ENCODE assay signal across 22 cellular contexts in the genomic region with DNA sequence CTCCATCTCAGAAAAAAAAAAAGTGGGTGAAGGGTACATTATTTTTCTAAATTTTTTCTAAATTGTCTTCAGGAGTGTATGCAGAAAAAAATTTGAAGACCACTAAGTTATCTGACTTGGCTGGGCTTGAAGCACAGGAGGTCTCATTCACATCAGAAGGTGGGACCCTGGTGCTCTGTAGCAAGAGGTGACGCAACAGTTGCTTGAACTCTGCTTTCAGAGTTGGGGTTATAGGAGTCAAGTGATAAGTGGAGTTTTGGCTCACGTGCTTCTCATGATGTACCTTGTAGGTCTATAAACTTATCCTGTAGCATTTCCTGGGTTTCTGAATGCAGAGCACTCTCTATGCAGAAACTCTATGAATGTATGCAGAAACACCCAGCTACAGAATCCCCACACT. TPM values are rescaled to one million over a fixed set of nuclear protein-coding genes. Genes with fewer than 3 reads are reported as not detected.
A peak's percentile ranks its signal among the peaks of the same experiment; 100 is the strongest.
DNase-seq lines count a peak whose midpoint lies in the region; ATAC-seq, FAIRE-seq and TF ChIP-seq lines count a peak whose summit lies in the region.
"Had no signal": no experiment of that assay in that cellular context is flagged by ENCODE, and none has a peak within 500 bp of the region (broad histone marks: within the 10 kb centered on the region; RNA-seq: fewer than 3 reads in every experiment).

No MANE protein-coding gene starts in this region.

- H4K20me1 ChIP-seq in HepG2 (ENCODE audit: insufficient read depth, low read length), result no peaks in the 10 kb centered on the region
- no peaks in the 10 kb centered on the region for H4K20me1 ChIP-seq in IMR-90 (ENCODE audit: insufficient read depth, low read length)
- H4K20me1 ChIP-seq: BLaER1 had no signal

- H3K4me2 ChIP-seq in HepG2 (ENCODE audit: low read depth, low read length), result no peak overlapping the region
- no peak overlapping the region for H3K4me2 ChIP-seq in IMR-90 (ENCODE audit: low read depth, low read length)
- H3K4me2 ChIP-seq: BLaER1 had no signal

- H3K9ac ChIP-seq in HepG2 (ENCODE audit: insufficient read depth, low read depth, low read length) (no peak overlapping the region), IMR-90 (ENCODE audit: low read depth, low read length) (no peak overlapping the region)
- H3K9ac ChIP-seq: BLaER1 had no signal

- H2BK5ac ChIP-seq in IMR-90 (ENCODE audit: low read depth, low read length, poor library complexity, severe bottlenecking), result no peak overlapping the region

- H2AK5ac ChIP-seq in IMR-90 (ENCODE audit: low read depth, low read length), result no peak overlapping the region

- no peaks in the 10 kb centered on the region for H3K36me3 Mint-ChIP-seq in T-helper 17 cell (ENCODE audit: low read depth)
- H3K36me3 Mint-ChIP-seq: CD8-positive, alpha-beta T cell had no signal

- no TSS peak for BruUV-seq in HepG2 (replicated peaks; lab: Mats Ljungman, UMichigan)
- BruUV-seq in IMR-90 (replicated peaks; lab: Mats Ljungman, UMichigan), result no TSS peak

- dilution Hi-C loops in IMR-90 (cut with HindIII; ENCODE audit: low sequenced_read_pairs, unreplicated experiment), result no loop called here

- intact Hi-C loops in HepG2 (cut with micrococcal nuclease; ENCODE audit: unreplicated experiment) (no loop called here), right lobe of liver (cut with DNase I) (no loop called here), IMR-90 (cut with micrococcal nuclease) (no loop called here)

- no peaks in the 10 kb centered on the region for H3K79me2 ChIP-seq in HepG2 (ENCODE audit: insufficient read depth, low read length)

- H3K18ac ChIP-seq in IMR-90 (ENCODE audit: low read depth, low read length), result no peak overlapping the region

- peaks cover 24% of the 10 kb centered on the region for H3K4me1 Mint-ChIP-seq in T-helper 17 cell

- no peaks in the 10 kb centered on the region for H3K9me3 ChIP-seq in HepG2 (ENCODE audit: low read length)
- no peaks in the 10 kb centered on the region for H3K9me3 ChIP-seq in right lobe of liver
- H3K9me3 ChIP-seq in IMR-90 (ENCODE audit: control insufficient read depth, insufficient read depth, low read length), result no peaks in the 10 kb centered on the region
- no peaks in the 10 kb centered on the region for H3K9me3 ChIP-seq in T-helper 17 cell (ENCODE audit: control insufficient read depth, low read length, poor library complexity, severe bottlenecking)
- H3K9me3 ChIP-seq: BE2C, Caco-2 had no signal

- H3K27me3 Mint-ChIP-seq in T-helper 17 cell, result peaks cover 5% of the 10 kb centered on the region
- H3K27me3 Mint-ChIP-seq: CD4-positive, alpha-beta T cell had no signal

- H4K8ac ChIP-seq in IMR-90 (ENCODE audit: low read depth in 2 of 2, low read length in 2 of 2), result no peak overlapping the region

- no peaks in the 10 kb centered on the region for H3K79me1 ChIP-seq in IMR-90 (ENCODE audit: low read depth in 1 of 2, low read length in 2 of 2)

- no peak overlapping the region for H2BK15ac ChIP-seq in IMR-90 (ENCODE audit: low read depth, low read length)

- H3K4me1 ChIP-seq in HepG2 (ENCODE audit: insufficient read depth, low read length), result no peaks in the 10 kb centered on the region
- peaks cover 0 to 5% (median 0%) of the 10 kb centered on the region in 4 donors for H3K4me1 ChIP-seq in right lobe of liver
- no peaks in the 10 kb centered on the region for H3K4me1 ChIP-seq in IMR-90 (ENCODE audit: control insufficient read depth, insufficient read depth, low read length)
- H3K4me1 ChIP-seq: BE2C, Caco-2 had no signal

- H2AK9ac ChIP-seq in IMR-90 (replicated peaks; ENCODE audit: low read depth, low read length, poor library complexity), result no peak overlapping the region

- H3K36me3 ChIP-seq in HepG2 (replicated peaks in 1 of 2; ENCODE audit: control insufficient read depth in 1 of 2, insufficient read depth in 2 of 2, low read length in 2 of 2) (no peaks in the 10 kb centered on the region), right lobe of liver (no peaks in the 10 kb centered on the region), IMR-90 (ENCODE audit: control insufficient read depth, insufficient read depth, low read length) (no peaks in the 10 kb centered on the region)
- H3K36me3 ChIP-seq: BE2C had no signal

- in situ Hi-C loops in HepG2 (cut with HindIII; ENCODE audit: extremely low pct_ligation_motif_present, low pct_unique_long_range_greater_than_20kb) (no loop called here), IMR-90 (cut with MboI; ENCODE audit: low sequenced_read_pairs) (no loop called here)

- peak overlapping the region; percentile 75 for H3K27ac Mint-ChIP-seq in T-helper 17 cell
- H3K27ac Mint-ChIP-seq: CD4-positive, alpha-beta T cell; CD8-positive, alpha-beta T cell had no signal

- no peaks in the 10 kb centered on the region for H3K9me1 ChIP-seq in IMR-90 (ENCODE audit: insufficient read depth, low read length)

- H3K4ac ChIP-seq in IMR-90 (ENCODE audit: low read depth, low read length), result no peak overlapping the region

- no peak for TF ChIP-seq POLR2A in HepG2 (IDR thresholded peaks at IDR 0.05; ENCODE audit: insufficient read depth in 1 of 2, low read depth in 2 of 2, low read length in 2 of 2)
- TF ChIP-seq POLR2A in right lobe of liver (IDR thresholded peaks at IDR 0.05), result no peak
- TF ChIP-seq POLR2A in IMR-90 (IDR thresholded peaks at IDR 0.05; ENCODE audit: low read depth, low read length), result no peak

- TF ChIP-seq RAD21 in HepG2 (CRISPR knock-in tag; IDR thresholded peaks at IDR 0.05), result no peak
- TF ChIP-seq RAD21 in IMR-90 (IDR thresholded peaks at IDR 0.05; ENCODE audit: low read length), result no peak

- H3K56ac ChIP-seq in IMR-90 (ENCODE audit: extremely low read depth, insufficient read depth, low read length), result no peak overlapping the region

- H3K27me3 ChIP-seq in HepG2 (ENCODE audit: control insufficient read depth in 1 of 2, insufficient read depth in 2 of 2, low read length in 2 of 2) (peaks cover 1 to 28% of the 10 kb centered on the region in 2 experiments; a peak in 2 of 5 replicates), right lobe of liver (no peaks in the 10 kb centered on the region), IMR-90 (ENCODE audit: control insufficient read depth, insufficient read depth, low read length) (no peaks in the 10 kb centered on the region; the same call in 1 of the 2 replicates)
- H3K27me3 ChIP-seq: BLaER1 had no signal

- H2BK20ac ChIP-seq in IMR-90 (ENCODE audit: low read depth, low read length), result no peak overlapping the region; the same call in 1 of the 2 replicates

- TF ChIP-seq CTCF in HepG2 (CRISPR knock-in tag; IDR thresholded peaks at IDR 0.05) (no peak), right lobe of liver (IDR thresholded peaks at IDR 0.05) (no peak), IMR-90 (conservative IDR thresholded peaks at IDR 0.05; ENCODE audit: low read depth, low read length) (no peak)

- no peak overlapping the region for H3K23ac ChIP-seq in IMR-90 (ENCODE audit: low read depth, low read length)

- no peak overlapping the region for H4K5ac ChIP-seq in IMR-90 (ENCODE audit: low read depth, low read length)

- no peak overlapping the region for H4K91ac ChIP-seq in IMR-90 (ENCODE audit: insufficient read depth, low read depth, low read length)

- FAIRE-seq in HepG2 (lab: Jason Lieb, UNC), result no peak
- FAIRE-seq: A204.1, D721Med, G401.6, GM12891 had no signal

- H3K27ac ChIP-seq in HepG2 (ENCODE audit: extremely low read length, insufficient read depth, low read length) (no peak overlapping the region), right lobe of liver (no peak overlapping the region), IMR-90 (ENCODE audit: insufficient read depth, low read length) (no peak overlapping the region)
- H3K27ac ChIP-seq: BLaER1 had no signal

- H3K14ac ChIP-seq in IMR-90 (replicated peaks; ENCODE audit: low read depth, low read length), result no peak overlapping the region

- TF ChIP-seq EP300 in HepG2 (IDR thresholded peaks at IDR 0.05; ENCODE audit: low read depth in 2 of 2, low read length in 2 of 2), result no peak
- TF ChIP-seq EP300 in HepG2 (CRISPR knock-in tag; IDR thresholded peaks at IDR 0.05; ENCODE audit: borderline replicate concordance), result no peak

- no peak for DNase-seq in HepG2 (ENCODE audit: low spot score)
- no peak for DNase-seq in right lobe of liver
- no peak for DNase-seq in IMR-90
- no peak for DNase-seq in T-helper 17 cell
- DNase-seq in NCI-H187 treated with DMSO at 0.1 percent for 48 hours (lab: John Stamatoyannopoulos, UW), result no peak
- DNase-seq: 8988T; ACHN; BE2C; C1 segment of cervical spinal cord; Caco-2; Calu3; CD4-positive, alpha-beta T cell; CD8-positive, alpha-beta T cell; DMS79 treated with DMSO at 0.1 percent for 48 hours; GF-D8 had no signal

- ATAC-seq in HepG2 (no peak), right lobe of liver (no peak), IMR-90 (ENCODE audit: low read depth) (no peak), T-helper 17 cell (no peak), GM18867 (IDR thresholded peaks at IDR 0.05; ENCODE audit: unreplicated experiment) (no peak), HG03520 (IDR thresholded peaks at IDR 0.05; ENCODE audit: unreplicated experiment) (no peak)
- ATAC-seq: CD8-positive, alpha-beta T cell had no signal

- POLR2A ChIA-PET in HepG2 (lab: Yijun Ruan, JAX), result no interaction called here
- POLR2A ChIA-PET in IMR-90 (lab: Charles Lee; ENCODE audit: unreplicated experiment), result no interaction called here

- CTCF ChIA-PET in HepG2 (lab: Yijun Ruan, JAX; ENCODE audit: low intra/inter-chr PET ratio, low total read pairs) (no interaction called here), IMR-90 (lab: Yijun Ruan, JAX) (no interaction called here)

- H2BK120ac ChIP-seq in IMR-90 (ENCODE audit: low read depth, low read length), result no peak overlapping the region

- H3K4me3 ChIP-seq in HepG2 (replicated peaks in 1 of 3; ENCODE audit: insufficient read depth in 1 of 3, low read depth in 2 of 3, low read length in 3 of 3), result no peak overlapping the region
- no peak overlapping the region for H3K4me3 ChIP-seq in right lobe of liver
- no peak overlapping the region for H3K4me3 ChIP-seq in IMR-90 (ENCODE audit: insufficient read depth, low read depth, low read length)
- H3K4me3 ChIP-seq: BLaER1 had no signal

- H2AFZ ChIP-seq in HepG2 (ENCODE audit: low read length), result no peak overlapping the region
- no peak overlapping the region for H2AFZ ChIP-seq in IMR-90 (replicated peaks; ENCODE audit: low read length, poor library complexity)

- 5% methylated on average over 2 of the region's 2 CpGs for WGBS in HepG2 (ENCODE audit: low lambda C conversion rate)
- WGBS in right lobe of liver (ENCODE audit: insufficient coverage, low coverage, low lambda C conversion rate, missing lambda C conversion rate), result 63% methylated on average over 2 of the region's 2 CpGs
- WGBS in IMR-90 (ENCODE audit: extremely low coverage in 2 of 2, insufficient read length in 1 of 2), 2 experiments, result no CpG with 5 or more reads among the region's 2 CpGs

- no peak overlapping the region for H3K4me3 Mint-ChIP-seq in T-helper 17 cell
- H3K4me3 Mint-ChIP-seq: CD4-positive, alpha-beta T cell; CD8-positive, alpha-beta T cell had no signal

RNA-seq across cellular contexts. Expression of a gene that starts 58.5 kb away (rescaled TPM):
- total RNA-seq in HepG2 (2016; rRNA removed; fragmentation: Illumina TruSeq; extraction: Trizol), result 0.46 and 0.55 TPM in 2 replicates
- total RNA-seq in HepG2 (2016; cell fraction: cytosol; rRNA removed; fragmentation: Illumina TruSeq; extraction: Trizol; ENCODE audit: low read depth), result 0.09 TPM in 1 of 2 replicates, not detected in the other
- 0.42 and 0.50 TPM in 2 replicates for total RNA-seq in HepG2 (2016; cell fraction: insoluble cytoplasmic fraction; rRNA removed; fragmentation: Illumina TruSeq; extraction: Trizol)
- 0.28 and 0.31 TPM in 2 replicates for total RNA-seq in HepG2 (2016; cell fraction: membrane; rRNA removed; fragmentation: Illumina TruSeq; extraction: Trizol)
- 0.47 and 0.50 TPM in 2 replicates for total RNA-seq in HepG2 (2016; cell fraction: nucleus; rRNA removed; fragmentation: Illumina TruSeq; extraction: Trizol)
- polyA plus RNA-seq in HepG2 (2011; rRNA removed), result 0.37 and 0.44 TPM in 2 replicates
- 0.19 and 0.23 TPM in 2 replicates for polyA plus RNA-seq in HepG2 (2011; cell fraction: cytosol; rRNA removed)
- polyA plus RNA-seq in HepG2 (2011; cell fraction: nucleus; rRNA removed), result 0.23 and 0.27 TPM in 2 replicates
- 0.30 and 0.53 TPM in 2 replicates for polyA plus RNA-seq in HepG2 (2012)
- polyA plus RNA-seq in HepG2 (2016; cell fraction: cytosol; fragmentation: Illumina TruSeq; extraction: Trizol; ENCODE audit: low read depth), result 0.05 and 0.09 TPM in 2 replicates
- 0.89 and 1.2 TPM in 2 replicates for polyA plus RNA-seq in HepG2 (2016; cell fraction: insoluble cytoplasmic fraction; fragmentation: Illumina TruSeq; extraction: Trizol; ENCODE audit: low read depth)
- 0.26 and 0.35 TPM in 2 replicates for polyA plus RNA-seq in HepG2 (2016; cell fraction: membrane; fragmentation: Illumina TruSeq; extraction: Trizol; ENCODE audit: low read depth)
- polyA plus RNA-seq in HepG2 (2016; cell fraction: nucleus; fragmentation: Illumina TruSeq; extraction: Trizol; ENCODE audit: insufficient read depth, low read depth), result 0.72 and 0.95 TPM in 2 replicates
- polyA minus RNA-seq in HepG2 (2011; rRNA and poly(A)+ RNA removed; ENCODE audit: low replicate concordance), result 0.30 and 18.3 TPM in 2 replicates
- polyA minus RNA-seq in HepG2 (2011; cell fraction: cytosol; rRNA and poly(A)+ RNA removed), result 0.30 and 0.97 TPM in 2 replicates
- 0.25 and 0.52 TPM in 2 replicates for polyA minus RNA-seq in HepG2 (2011; cell fraction: nucleus; rRNA and poly(A)+ RNA removed)
- under 1 TPM; 0.24 to 0.87 (median 0.50) TPM for total RNA-seq in right lobe of liver
- total RNA-seq in IMR-90 (2012; rRNA removed), result 1.3 and 1.9 TPM in 2 replicates
- polyA plus RNA-seq in IMR-90 (2012; rRNA removed), result 4.0 and 4.7 TPM in 2 replicates
- 3.4 and 6.3 TPM in 2 replicates for polyA plus RNA-seq in IMR-90 (2012; cell fraction: cytosol; rRNA removed)
- polyA plus RNA-seq in IMR-90 (2012; cell fraction: nucleus; rRNA removed; ENCODE audit: low replicate concordance), result 6.5 and 7.2 TPM in 2 replicates
- under 1 TPM in 1 of 2 donors, not detected in 1; 0.21 TPM for total RNA-seq in T-helper 17 cell
- total RNA-seq: CD4-positive, alpha-beta T cell; CD8-positive, alpha-beta T cell had no signal
